7 cellular contexts compared by ENCODE assay signal in genomic region chr17:18780991-18781718, GRCh38.
DNase-seq lines count a peak whose midpoint lies in the region; ATAC-seq and TF ChIP-seq lines count a peak whose summit lies in the region.
"Not testable (repeated sequence)": the region's sequence is repeated elsewhere in the genome, so short reads cannot be mapped to it uniquely, and the experiment has no call there.

Gene TVP23B, plus strand, starts transcription at chr17:18781183. Its CDS starts 111 bp downstream, at chr17:18781294.

- not testable (repeated sequence) for TF ChIP-seq CTCF in astrocyte of the spinal cord (IDR thresholded peaks at IDR 0.05; ENCODE audit: low read depth, low read length); retinal pigment epithelial cell (conservative IDR thresholded peaks at IDR 0.05; ENCODE audit: low read depth, low read length)

- in situ Hi-C loops in astrocyte of the spinal cord (cut with HindIII; ENCODE audit: low sequenced_read_pairs): not testable (repeated sequence)

- peak within 1 kb of the TSS; percentile 54 for H3K4me3 ChIP-seq in astrocyte of the spinal cord (ENCODE audit: low read depth, low read length)
- H3K4me3 ChIP-seq in retinal pigment epithelial cell (ENCODE audit: low read length): peak within 1 kb of the TSS; percentile 50

- ATAC-seq in GM18519 (IDR thresholded peaks at IDR 0.05; ENCODE audit: low FRiP score, unreplicated experiment) (peak; percentile 91), HG03045 (IDR thresholded peaks at IDR 0.05; ENCODE audit: unreplicated experiment) (peak; percentile 97)

- DNase-seq in NCI-H2081 treated with DMSO at 0.1 percent for 48 hours (lab: John Stamatoyannopoulos, UW): peak; percentile 34
- DNase-seq in T1000 (lab: John Stamatoyannopoulos, UW): peak; percentile 92
- peak; percentile 90 for DNase-seq in astrocyte of the spinal cord (ENCODE audit: low read depth, low spot score)
- peak; percentile 26 to 98 (median 92) for DNase-seq in hypothalamus (lab: John Stamatoyannopoulos, UW)
- DNase-seq in retinal pigment epithelial cell (ENCODE audit: low read depth): peak; percentile 78

Comparison
In these comparisons a context has a peak if more than half of its experiments do, and no peak if none do; other contexts are left out.
1. Peak in every context shown above with its lines: DNase-seq, ATAC-seq and H3K4me3 ChIP-seq.
2. DNase-seq: peak in every context shown above with its lines; median percentile 92 in T1000; 92 in hypothalamus; 90 in astrocyte of the spinal cord; 78 in retinal pigment epithelial cell; 34 in NCI-H2081 treated with DMSO at 0.1 percent for 48 hours.